Comparison of ENCODE assay signal across 23 cellular contexts in the genomic region with DNA sequence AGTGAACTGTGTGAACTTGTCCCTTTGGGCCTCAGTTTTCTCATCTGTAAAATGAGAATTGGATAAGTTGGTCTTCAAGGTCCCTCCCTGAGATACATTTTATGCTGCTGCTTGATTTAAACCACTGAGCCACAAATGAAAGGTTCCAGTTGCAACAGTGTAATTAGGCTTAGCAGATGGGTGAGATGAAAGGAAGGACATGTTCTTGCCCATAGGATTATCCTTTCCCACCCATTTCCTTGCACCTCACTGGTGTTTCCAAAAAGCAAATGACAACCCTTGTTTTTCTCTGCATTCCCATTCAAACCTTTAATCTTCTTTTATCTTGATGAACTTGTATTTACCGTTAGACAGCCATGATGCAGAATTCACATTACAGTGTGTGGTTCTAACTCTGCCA.
"Had no signal": no experiment of that assay in that cellular context is flagged by ENCODE, and none has a peak within 500 bp of the region (broad histone marks: within the 10 kb centered on the region; RNA-seq: fewer than 3 reads in every experiment).

No MANE protein-coding gene starts in this region.

- ATAC-seq: activated T-helper 17 cell treated with anti-CD3 and anti-CD28 coated beads, Interleukin-2, amount 50 U/mL, for 72 hours; gastroesophageal sphincter; pancreas; right cardiac atrium had no signal

- H3K27me3 Mint-ChIP-seq: activated T-cell treated with anti-CD3 and anti-CD28 coated beads, Interleukin-2, amount 50 U/mL, for 24 hours; activated T-helper 17 cell treated with anti-CD3 and anti-CD28 coated beads, Interleukin-2, amount 50 U/mL, for 72 hours; stimulated activated naive CD8-positive, alpha-beta T cell treated with anti-CD3 and anti-CD28 coated beads, Interleukin-15, Interleukin-2, amounts not matched to agents 100 ng/mL and 50 ng/mL, for 24 hours had no signal

- H3K4me3 Mint-ChIP-seq: activated T-cell treated with anti-CD3 and anti-CD28 coated beads, Interleukin-2, amount 50 U/mL, for 24 hours; activated T-helper 17 cell treated with anti-CD3 and anti-CD28 coated beads, Interleukin-2, amount 50 U/mL, for 72 hours; nephron; stimulated activated naive CD8-positive, alpha-beta T cell treated with anti-CD3 and anti-CD28 coated beads, Interleukin-15, Interleukin-2, amounts not matched to agents 100 ng/mL and 50 ng/mL, for 24 hours had no signal

- H3K9me3 Mint-ChIP-seq: activated T-cell treated with anti-CD3 and anti-CD28 coated beads, Interleukin-2, amount 50 U/mL, for 24 hours; activated T-helper 17 cell treated with anti-CD3 and anti-CD28 coated beads, Interleukin-2, amount 50 U/mL, for 72 hours; nephron; stimulated activated naive CD8-positive, alpha-beta T cell treated with anti-CD3 and anti-CD28 coated beads, Interleukin-15, Interleukin-2, amounts not matched to agents 100 ng/mL and 50 ng/mL, for 24 hours had no signal

- H3K36me3 ChIP-seq: pancreas had no signal

- H3K27ac ChIP-seq: coronary artery, epithelial cell of prostate, gastroesophageal sphincter, left ventricle myocardium inferior, pancreas, tibial artery, VCaP had no signal

- H3K27ac Mint-ChIP-seq: nephron; stimulated activated naive CD8-positive, alpha-beta T cell treated with anti-CD3 and anti-CD28 coated beads, Interleukin-15, Interleukin-2, amounts not matched to agents 100 ng/mL and 50 ng/mL, for 24 hours had no signal

- H3K9me3 ChIP-seq: gastroesophageal sphincter, left ventricle myocardium inferior, pancreas, tibial artery had no signal

- H3K4me3 ChIP-seq: coronary artery, gastroesophageal sphincter, left ventricle myocardium inferior, pancreas, tibial artery had no signal

- DNase-seq: activated CD4-positive, alpha-beta T cell treated with anti-CD3 and anti-CD28 coated beads, Interleukin-2, amount 50 U/mL, for 1 hour; activated CD4-positive, CD25-positive, alpha-beta regulatory T cell treated with anti-CD3 and anti-CD28 coated beads, Interleukin-2, amount 50 U/mL, for 72 hours; activated CD8-positive, alpha-beta memory T cell treated with anti-CD3 and anti-CD28 coated beads for 24 hours; activated CD8-positive, alpha-beta memory T cell treated with anti-CD3 and anti-CD28 coated beads, Interleukin-2, amount 50 U/mL, for 4 hours; activated naive CD4-positive, alpha-beta T cell treated with Interleukin-2 at 50 U/mL for 16 hours; activated T-cell treated with anti-CD3 and anti-CD28 coated beads, Interleukin-2, amount 50 U/mL, for 24 hours; amygdala; cerebellar nuclear complex; head of caudate nucleus; hypothalamus; left ventricle myocardium inferior; midbrain; pancreas; right cardiac atrium; stimulated activated CD4-positive, alpha-beta T cell treated with anti-CD3 and anti-CD28 coated beads, Interleukin-4, amount 100 ng/mL, for 24 hours; tibial artery had no signal

- H3K4me1 ChIP-seq: gastroesophageal sphincter, pancreas, tibial artery had no signal

- H3K27me3 ChIP-seq: gastroesophageal sphincter, pancreas, tibial artery had no signal
